In the genomic region with DNA sequence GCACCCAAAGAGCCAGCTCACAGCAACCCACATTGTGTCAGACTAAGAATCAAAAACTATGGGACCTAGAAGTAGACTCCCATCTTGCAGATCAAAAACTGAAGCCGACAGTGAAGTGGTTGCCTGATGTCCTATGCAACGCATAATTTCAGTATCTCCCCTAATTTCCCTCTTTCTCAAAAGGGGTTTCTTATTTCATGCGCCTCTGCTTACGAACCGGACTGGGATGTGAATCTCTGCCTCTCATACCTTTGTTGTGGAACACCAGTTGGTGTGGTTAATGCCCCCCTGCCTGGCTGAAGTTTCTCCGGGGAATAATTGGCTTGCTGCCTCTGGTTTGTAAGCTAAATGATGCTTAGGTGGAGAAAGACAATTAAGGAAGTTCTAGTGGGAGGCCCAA, we compare ENCODE assay signal across 8 cellular contexts. TPM values are rescaled to one million over a fixed set of nuclear protein-coding genes. Genes with fewer than 3 reads are reported as not detected.
DNase-seq lines count a peak whose midpoint lies in the region; ATAC-seq and TF ChIP-seq lines count a peak whose summit lies in the region.

No MANE protein-coding gene starts in this region.

- H3K36me3 Mint-ChIP-seq in neural crest cell (ENCODE audit: low read depth): peaks cover 8% of the 10 kb centered on the region

- no peak for TF ChIP-seq CTCF in colonic mucosa (IDR thresholded peaks at IDR 0.05)
- no peak for TF ChIP-seq CTCF in neural crest cell (conservative IDR thresholded peaks at IDR 0.05)
- TF ChIP-seq CTCF in RWPE1 (conservative IDR thresholded peaks at IDR 0.05; ENCODE audit: low read depth): no peak
- TF ChIP-seq CTCF in GM13976 (IDR thresholded peaks at IDR 0.05; ENCODE audit: borderline replicate concordance, control extremely low read depth, extremely low read depth, insufficient read depth, missing control alignments): no peak

- H3K27ac Mint-ChIP-seq in neural crest cell (ENCODE audit: unreplicated experiment): no peak overlapping the region

- CTCF ChIA-PET in RWPE1 (lab: Yijun Ruan, JAX): interaction anchor here (0.7 kb wide), 1 partner anchor 34 kb away, joined by 5 read pairs; no protein-coding TSS in a partner anchor

- no peak overlapping the region for H3K9ac ChIP-seq in BLaER1 treated with 17β-estradiol and CSF1 and Interleukin-3, amounts not matched to agents 10 nM and 100 nM
- H3K9ac ChIP-seq in HUES64 (ENCODE audit: low read depth, low read length) (peak overlapping the region; percentile 75), colonic mucosa (ENCODE audit: low read depth in 2 of 2, low read length in 2 of 2) (no peak overlapping the region)

- no peak for DNase-seq in colonic mucosa
- no peak for DNase-seq in neural crest cell (ENCODE audit: low read depth, low spot score)
- no peak for DNase-seq in RWPE1 (ENCODE audit: low spot score)
- DNase-seq in GM13976 (ENCODE audit: low spot score): no peak
- no peak for DNase-seq in COR-L47 (lab: John Stamatoyannopoulos, UW)

- peak overlapping the region; percentile 75 for H3K4me3 Mint-ChIP-seq in neural crest cell

- in situ Hi-C loops in GM13976 (cut with MboI; ENCODE audit: low sequenced_read_pairs, unreplicated experiment): no loop called here

- H3K27ac ChIP-seq in BLaER1 treated with 17β-estradiol and CSF1 and Interleukin-3, amounts not matched to agents 10 nM and 100 nM: no peak overlapping the region
- H3K27ac ChIP-seq in HUES64 (ENCODE audit: low read depth, low read length): no peak overlapping the region
- H3K27ac ChIP-seq in colonic mucosa: peak overlapping the region; percentile 43
- no peak overlapping the region for H3K27ac ChIP-seq in RWPE1

- no peak for ATAC-seq in HG03460 (IDR thresholded peaks at IDR 0.05; ENCODE audit: unreplicated experiment)

- peak overlapping the region in 6 of 11 experiments; percentile 55 to 73 (median 66); a peak in 6 of 22 replicates for H3K4me2 ChIP-seq in BLaER1 treated with 17β-estradiol and CSF1 and Interleukin-3, amounts not matched to agents 10 nM and 100 nM

- no peaks in the 10 kb centered on the region for H3K36me3 ChIP-seq in BLaER1 treated with 17β-estradiol and CSF1 and Interleukin-3, amounts not matched to agents 10 nM and 100 nM
- peaks cover 9% of the 10 kb centered on the region for H3K36me3 ChIP-seq in HUES64 (ENCODE audit: insufficient read depth, low read length)
- H3K36me3 ChIP-seq in colonic mucosa: no peaks in the 10 kb centered on the region

- intact Hi-C loops in colonic mucosa (cut with DNase I): no loop called here

- POLR2A ChIA-PET in RWPE1 (lab: Yijun Ruan, JAX; ENCODE audit: low non-redundant PET): no interaction called here

- H3K4me1 Mint-ChIP-seq in neural crest cell: peaks cover 14% of the 10 kb centered on the region

- peak overlapping the region in 4 of 10 experiments; percentile 46 to 58 (median 50); a peak in 5 of 20 replicates for H3K4me3 ChIP-seq in BLaER1 treated with 17β-estradiol and CSF1 and Interleukin-3, amounts not matched to agents 10 nM and 100 nM
- H3K4me3 ChIP-seq in HUES64 (ENCODE audit: low read length) (peak overlapping the region; percentile 69), colonic mucosa (peak overlapping the region; percentile 57)

- 70% methylated on average over 6 of the region's 6 CpGs for WGBS in HUES64

- H3K9me3 ChIP-seq in BLaER1 treated with 17β-estradiol and CSF1 and Interleukin-3, amounts not matched to agents 10 nM and 100 nM (replicated peaks in 1 of 11): peaks cover 10 to 29% (median 24%) of the 10 kb centered on the region in 11 experiments; a peak in 21 of 22 replicates
- peaks cover 4% of the 10 kb centered on the region; the same call in 1 of the 2 replicates for H3K9me3 ChIP-seq in HUES64 (ENCODE audit: insufficient read depth, low read depth, low read length)
- H3K9me3 ChIP-seq in colonic mucosa: no peaks in the 10 kb centered on the region

- no peaks in the 10 kb centered on the region for H4K20me1 ChIP-seq in BLaER1 treated with 17β-estradiol and CSF1 and Interleukin-3, amounts not matched to agents 10 nM and 100 nM

- H3K27me3 ChIP-seq in BLaER1 treated with 17β-estradiol and CSF1 and Interleukin-3, amounts not matched to agents 10 nM and 100 nM: peaks cover 36 to 57% (median 42%) of the 10 kb centered on the region in 11 experiments
- H3K27me3 ChIP-seq in HUES64 (ENCODE audit: insufficient read depth, low read length): peaks cover 23% of the 10 kb centered on the region
- no peaks in the 10 kb centered on the region for H3K27me3 ChIP-seq in colonic mucosa

- peaks cover 0 to 6% (median 0%) of the 10 kb centered on the region in 10 experiments; a peak in 3 of 20 replicates for H3K4me1 ChIP-seq in BLaER1 treated with 17β-estradiol and CSF1 and Interleukin-3, amounts not matched to agents 10 nM and 100 nM
- H3K4me1 ChIP-seq in HUES64 (ENCODE audit: insufficient read depth, low read length) (peaks cover 15% of the 10 kb centered on the region), colonic mucosa (no peaks in the 10 kb centered on the region)

- H3K27me3 Mint-ChIP-seq in neural crest cell (ENCODE audit: low read depth): peaks cover 42% of the 10 kb centered on the region

- H3K9me3 Mint-ChIP-seq in neural crest cell: no peaks in the 10 kb centered on the region

RNA-seq across cellular contexts. Expression of gene FAM174B, which starts 0.5 kb away (rescaled TPM):
- 23.0 TPM for polyA plus RNA-seq in HUES64 (2013, experiment 1 of 2)
- polyA plus RNA-seq in HUES64 (2013, experiment 2 of 2): 22.2 TPM
- total RNA-seq in colonic mucosa (10 to 100 TPM; 25.2 to 25.7 TPM), neural crest cell (10.6 and 12.1 TPM in 2 replicates)
